15 cellular contexts compared by ENCODE assay signal in genomic region chr9:99489043-99489378, GRCh38.
DNase-seq lines count a peak whose midpoint lies in the region; ATAC-seq, FAIRE-seq and TF ChIP-seq lines count a peak whose summit lies in the region.
"Had no signal": no experiment of that assay in that cellular context is flagged by ENCODE, and none has a peak within 500 bp of the region (broad histone marks: within the 10 kb centered on the region; RNA-seq: fewer than 3 reads in every experiment).

No MANE protein-coding gene starts in this region.

- H3K9ac ChIP-seq in astrocyte (ENCODE audit: low read length), result no peak overlapping the region

- no peak overlapping the region for H3K27ac ChIP-seq in astrocyte (ENCODE audit: low read depth, low read length)
- H3K27ac ChIP-seq: SJSA1, VCaP had no signal

- H2AFZ ChIP-seq in astrocyte (ENCODE audit: low read depth, low read length), result no peak overlapping the region

- H3K9me3 ChIP-seq in astrocyte (ENCODE audit: insufficient read depth, low read depth, low read length), result no peaks in the 10 kb centered on the region
- H3K9me3 ChIP-seq: SJSA1 had no signal

- H3K4me3 ChIP-seq in AG04449 (ENCODE audit: low read depth, low read length) (no peak overlapping the region), astrocyte (ENCODE audit: insufficient read depth, low read depth, low read length) (no peak overlapping the region)
- H3K4me3 ChIP-seq: SJSA1 had no signal

- no peak for FAIRE-seq in astrocyte (lab: Jason Lieb, UNC)
- FAIRE-seq: endothelial cell of umbilical vein had no signal

- DNase-seq in AG04449 (ENCODE audit: low read depth, low spot score) (peak; percentile 36), HFFc6 (peak; percentile 67), astrocyte (ENCODE audit: low read depth) (peak; percentile 67), foreskin melanocyte (peak; percentile 33), NCI-H748 treated with DMSO at 0.1 percent for 48 hours (lab: John Stamatoyannopoulos, UW) (no peak), NCI-H2227 treated with DMSO at 0.1 percent for 48 hours (lab: John Stamatoyannopoulos, UW) (no peak)
- DNase-seq: activated naive CD4-positive, alpha-beta T cell treated with anti-CD3 and anti-CD28 coated beads for 36 hours; Calu3; H9 had no signal

- ATAC-seq in HG03039 (IDR thresholded peaks at IDR 0.05; ENCODE audit: unreplicated experiment) (no peak), GM18858 (IDR thresholded peaks at IDR 0.05; ENCODE audit: unreplicated experiment) (no peak)

- H3K4me1 Mint-ChIP-seq in HFFc6 (ENCODE audit: low read depth) (peaks cover 40% of the 10 kb centered on the region), astrocyte (ENCODE audit: low read depth, unreplicated experiment) (peaks cover 13% of the 10 kb centered on the region)

- H3K9me3 Mint-ChIP-seq in HFFc6 (no peaks in the 10 kb centered on the region), astrocyte (ENCODE audit: unreplicated experiment) (peaks cover 2% of the 10 kb centered on the region)
- H3K9me3 Mint-ChIP-seq: activated naive CD4-positive, alpha-beta T cell treated with anti-CD3 and anti-CD28 coated beads for 36 hours; central memory CD8-positive, alpha-beta T cell; H9 had no signal

- CTCF ChIA-PET in AG04449 (lab: Yijun Ruan, JAX), result no interaction called here

- TF ChIP-seq CTCF in AG04449 (IDR thresholded peaks at IDR 0.05; ENCODE audit: insufficient read depth, low read length, missing control alignments) (no peak), HFFc6 (IDR thresholded peaks at IDR 0.05) (no peak), astrocyte (IDR thresholded peaks at IDR 0.05; ENCODE audit: insufficient read depth, low read depth, low read length) (no peak)

- no peak overlapping the region for H3K27ac Mint-ChIP-seq in HFFc6
- H3K27ac Mint-ChIP-seq in astrocyte (ENCODE audit: unreplicated experiment), result peak overlapping the region; percentile 23
- H3K27ac Mint-ChIP-seq: activated naive CD4-positive, alpha-beta T cell treated with anti-CD3 and anti-CD28 coated beads for 36 hours had no signal

- no peaks in the 10 kb centered on the region for H3K79me2 ChIP-seq in astrocyte (ENCODE audit: insufficient read depth, low read length)

- H3K27me3 ChIP-seq in astrocyte (ENCODE audit: insufficient read depth, low read length), result no peaks in the 10 kb centered on the region
- H3K27me3 ChIP-seq: SJSA1 had no signal

- H3K36me3 ChIP-seq in astrocyte (ENCODE audit: insufficient read depth, low read length), result no peaks in the 10 kb centered on the region
- H3K36me3 ChIP-seq: SJSA1 had no signal

- H3K4me3 Mint-ChIP-seq in HFFc6 (no peak overlapping the region), astrocyte (ENCODE audit: unreplicated experiment) (no peak overlapping the region)
- H3K4me3 Mint-ChIP-seq: activated naive CD4-positive, alpha-beta T cell treated with anti-CD3 and anti-CD28 coated beads for 36 hours; central memory CD8-positive, alpha-beta T cell; H9 had no signal

- POLR2A ChIA-PET in AG04449 (lab: Yijun Ruan, JAX), result no interaction called here

- H3K4me1 ChIP-seq in astrocyte (ENCODE audit: insufficient read depth, low read length), result no peaks in the 10 kb centered on the region
- H3K4me1 ChIP-seq: SJSA1 had no signal

- no peaks in the 10 kb centered on the region for H4K20me1 ChIP-seq in astrocyte (ENCODE audit: insufficient read depth, low read length)

- H3K27me3 Mint-ChIP-seq in HFFc6 (ENCODE audit: insufficient read depth), result peaks cover 9% of the 10 kb centered on the region
- H3K27me3 Mint-ChIP-seq in astrocyte (ENCODE audit: low read depth, unreplicated experiment), result peaks cover 15% of the 10 kb centered on the region

- H3K36me3 Mint-ChIP-seq in HFFc6 (ENCODE audit: low read depth), result no peaks in the 10 kb centered on the region
- H3K36me3 Mint-ChIP-seq in astrocyte (ENCODE audit: low read depth, unreplicated experiment), result no peaks in the 10 kb centered on the region

- H3K4me2 ChIP-seq in astrocyte (ENCODE audit: low read length), result no peak overlapping the region

Comparison
In these comparisons a context has a peak if more than half of its experiments do, and no peak if none do; other contexts are left out.
1. DNase-seq: peak in AG04449 (single experiment), HFFc6 (single experiment), astrocyte (single experiment) and foreskin melanocyte (single experiment); none in NCI-H748 treated with DMSO at 0.1 percent for 48 hours (single experiment) and NCI-H2227 treated with DMSO at 0.1 percent for 48 hours (single experiment).